8 cellular contexts compared by ENCODE assay signal in the genomic region with DNA sequence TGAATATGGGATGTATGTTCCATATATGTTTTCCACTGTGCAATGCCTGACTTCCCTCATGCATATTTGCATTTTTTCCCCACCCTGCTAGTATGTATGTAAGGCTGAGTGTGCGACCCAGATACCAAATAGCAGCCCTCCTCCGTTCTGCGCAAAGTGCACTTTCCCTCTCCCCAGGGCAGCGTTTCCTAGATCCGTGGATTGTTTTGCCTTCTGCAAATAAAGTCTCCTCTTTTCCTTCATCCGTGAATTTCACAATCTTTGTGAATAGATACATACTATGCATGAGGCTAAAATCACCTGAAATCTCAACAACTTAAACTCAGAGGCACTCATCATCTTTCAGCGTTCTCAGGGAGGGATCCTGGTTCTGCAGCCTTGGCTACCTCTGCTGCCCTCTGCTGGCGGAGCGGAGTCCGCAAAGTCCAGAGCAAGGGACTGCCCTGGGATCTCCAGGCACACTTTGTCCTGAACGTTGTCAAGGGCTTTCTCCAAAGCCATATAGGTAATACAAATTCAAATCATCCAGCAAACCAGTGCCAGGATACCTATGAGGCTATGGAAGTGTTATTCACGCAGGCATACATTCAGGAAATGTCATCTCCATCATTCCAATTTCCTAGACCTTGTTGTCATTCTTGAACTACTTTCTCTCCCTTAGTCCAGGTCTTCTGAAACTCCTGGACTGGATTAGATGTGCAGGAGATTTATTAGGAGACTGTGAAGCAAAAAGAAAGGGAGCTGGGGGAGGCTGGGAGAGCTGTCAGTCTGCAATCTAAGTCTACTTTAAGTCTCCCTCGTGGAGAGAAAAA. TPM values are rescaled to one million over a fixed set of nuclear protein-coding genes. Genes with fewer than 3 reads are reported as not detected.
DNase-seq lines count a peak whose midpoint lies in the region; ATAC-seq and TF ChIP-seq lines count a peak whose summit lies in the region.

No MANE protein-coding gene starts in this region.

- peak; percentile 96 for ATAC-seq in GM21390 (IDR thresholded peaks at IDR 0.05; ENCODE audit: unreplicated experiment)
- peak; percentile 99 for ATAC-seq in SK-N-SH treated with all-trans-retinoic acid at 6 μM for 48 hours
- no peak for ATAC-seq in HG02973 (IDR thresholded peaks at IDR 0.05; ENCODE audit: unreplicated experiment)

- DNase-seq in ELF-1 (ENCODE audit: low read depth, low spot score) (peak; percentile 71), HuH-7 (ENCODE audit: low spot score) (peak; percentile 48), cardiac septum (ENCODE audit: low spot score) (peak; percentile 82), putamen (ENCODE audit: low spot score) (peak; percentile 47)
- peak; percentile 82 for DNase-seq in activated naive CD4-positive, alpha-beta T cell treated with anti-CD3 and anti-CD28 coated beads, Interleukin-2, amount 50 U/mL, for 16 hours

- intact Hi-C loops in cardiac septum (cut with DNase I) = loop anchor here (1.0 kb wide), 1 partner anchor 98 kb away; no protein-coding TSS in a partner anchor

TF ChIP-seq in SK-N-SH treated with all-trans-retinoic acid at 6 μM for 48 hours, 23 proteins besides CTCF, POLR2A, EP300 and RAD21:
- TF ChIP-seq, protein P1, sequence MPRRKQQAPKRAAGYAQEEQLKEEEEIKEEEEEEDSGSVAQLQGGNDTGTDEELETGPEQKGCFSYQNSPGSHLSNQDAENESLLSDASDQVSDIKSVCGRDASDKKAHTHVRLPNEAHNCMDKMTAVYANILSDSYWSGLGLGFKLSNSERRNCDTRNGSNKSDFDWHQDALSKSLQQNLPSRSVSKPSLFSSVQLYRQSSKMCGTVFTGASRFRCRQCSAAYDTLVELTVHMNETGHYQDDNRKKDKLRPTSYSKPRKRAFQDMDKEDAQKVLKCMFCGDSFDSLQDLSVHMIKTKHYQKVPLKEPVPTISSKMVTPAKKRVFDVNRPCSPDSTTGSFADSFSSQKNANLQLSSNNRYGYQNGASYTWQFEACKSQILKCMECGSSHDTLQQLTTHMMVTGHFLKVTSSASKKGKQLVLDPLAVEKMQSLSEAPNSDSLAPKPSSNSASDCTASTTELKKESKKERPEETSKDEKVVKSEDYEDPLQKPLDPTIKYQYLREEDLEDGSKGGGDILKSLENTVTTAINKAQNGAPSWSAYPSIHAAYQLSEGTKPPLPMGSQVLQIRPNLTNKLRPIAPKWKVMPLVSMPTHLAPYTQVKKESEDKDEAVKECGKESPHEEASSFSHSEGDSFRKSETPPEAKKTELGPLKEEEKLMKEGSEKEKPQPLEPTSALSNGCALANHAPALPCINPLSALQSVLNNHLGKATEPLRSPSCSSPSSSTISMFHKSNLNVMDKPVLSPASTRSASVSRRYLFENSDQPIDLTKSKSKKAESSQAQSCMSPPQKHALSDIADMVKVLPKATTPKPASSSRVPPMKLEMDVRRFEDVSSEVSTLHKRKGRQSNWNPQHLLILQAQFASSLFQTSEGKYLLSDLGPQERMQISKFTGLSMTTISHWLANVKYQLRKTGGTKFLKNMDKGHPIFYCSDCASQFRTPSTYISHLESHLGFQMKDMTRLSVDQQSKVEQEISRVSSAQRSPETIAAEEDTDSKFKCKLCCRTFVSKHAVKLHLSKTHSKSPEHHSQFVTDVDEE (CRISPR knock-in tag; IDR thresholded peaks at IDR 0.05) = no peak
- TF ChIP-seq RARB (CRISPR knock-in tag; IDR thresholded peaks at IDR 0.05) (no peak), PPARA (CRISPR knock-in tag; IDR thresholded peaks at IDR 0.05; ENCODE audit: borderline replicate concordance) (no peak), ARNTL (CRISPR knock-in tag; IDR thresholded peaks at IDR 0.05; ENCODE audit: borderline replicate concordance, low read depth) (no peak), ISL1 (CRISPR knock-in tag; IDR thresholded peaks at IDR 0.05) (no peak), GLIS3 (CRISPR knock-in tag; IDR thresholded peaks at IDR 0.05) (no peak), TCF4 (CRISPR knock-in tag; IDR thresholded peaks at IDR 0.05; ENCODE audit: borderline replicate concordance) (no peak), ZNF565 (CRISPR knock-in tag; conservative IDR thresholded peaks at IDR 0.05; ENCODE audit: low read depth) (no peak), OSR1 (CRISPR knock-in tag; IDR thresholded peaks at IDR 0.05) (no peak)
- TF ChIP-seq, protein P2, sequence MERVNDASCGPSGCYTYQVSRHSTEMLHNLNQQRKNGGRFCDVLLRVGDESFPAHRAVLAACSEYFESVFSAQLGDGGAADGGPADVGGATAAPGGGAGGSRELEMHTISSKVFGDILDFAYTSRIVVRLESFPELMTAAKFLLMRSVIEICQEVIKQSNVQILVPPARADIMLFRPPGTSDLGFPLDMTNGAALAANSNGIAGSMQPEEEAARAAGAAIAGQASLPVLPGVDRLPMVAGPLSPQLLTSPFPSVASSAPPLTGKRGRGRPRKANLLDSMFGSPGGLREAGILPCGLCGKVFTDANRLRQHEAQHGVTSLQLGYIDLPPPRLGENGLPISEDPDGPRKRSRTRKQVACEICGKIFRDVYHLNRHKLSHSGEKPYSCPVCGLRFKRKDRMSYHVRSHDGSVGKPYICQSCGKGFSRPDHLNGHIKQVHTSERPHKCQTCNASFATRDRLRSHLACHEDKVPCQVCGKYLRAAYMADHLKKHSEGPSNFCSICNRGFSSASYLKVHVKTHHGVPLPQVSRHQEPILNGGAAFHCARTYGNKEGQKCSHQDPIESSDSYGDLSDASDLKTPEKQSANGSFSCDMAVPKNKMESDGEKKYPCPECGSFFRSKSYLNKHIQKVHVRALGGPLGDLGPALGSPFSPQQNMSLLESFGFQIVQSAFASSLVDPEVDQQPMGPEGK (CRISPR knock-in tag; IDR thresholded peaks at IDR 0.05; ENCODE audit: borderline replicate concordance) = no peak
- TF ChIP-seq, protein P3, sequence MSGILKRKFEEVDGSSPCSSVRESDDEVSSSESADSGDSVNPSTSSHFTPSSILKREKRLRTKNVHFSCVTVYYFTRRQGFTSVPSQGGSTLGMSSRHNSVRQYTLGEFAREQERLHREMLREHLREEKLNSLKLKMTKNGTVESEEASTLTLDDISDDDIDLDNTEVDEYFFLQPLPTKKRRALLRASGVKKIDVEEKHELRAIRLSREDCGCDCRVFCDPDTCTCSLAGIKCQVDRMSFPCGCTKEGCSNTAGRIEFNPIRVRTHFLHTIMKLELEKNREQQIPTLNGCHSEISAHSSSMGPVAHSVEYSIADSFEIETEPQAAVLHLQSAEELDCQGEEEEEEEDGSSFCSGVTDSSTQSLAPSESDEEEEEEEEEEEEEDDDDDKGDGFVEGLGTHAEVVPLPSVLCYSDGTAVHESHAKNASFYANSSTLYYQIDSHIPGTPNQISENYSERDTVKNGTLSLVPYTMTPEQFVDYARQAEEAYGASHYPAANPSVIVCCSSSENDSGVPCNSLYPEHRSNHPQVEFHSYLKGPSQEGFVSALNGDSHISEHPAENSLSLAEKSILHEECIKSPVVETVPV (CRISPR knock-in tag; IDR thresholded peaks at IDR 0.05) = no peak
- TF ChIP-seq, protein P4, sequence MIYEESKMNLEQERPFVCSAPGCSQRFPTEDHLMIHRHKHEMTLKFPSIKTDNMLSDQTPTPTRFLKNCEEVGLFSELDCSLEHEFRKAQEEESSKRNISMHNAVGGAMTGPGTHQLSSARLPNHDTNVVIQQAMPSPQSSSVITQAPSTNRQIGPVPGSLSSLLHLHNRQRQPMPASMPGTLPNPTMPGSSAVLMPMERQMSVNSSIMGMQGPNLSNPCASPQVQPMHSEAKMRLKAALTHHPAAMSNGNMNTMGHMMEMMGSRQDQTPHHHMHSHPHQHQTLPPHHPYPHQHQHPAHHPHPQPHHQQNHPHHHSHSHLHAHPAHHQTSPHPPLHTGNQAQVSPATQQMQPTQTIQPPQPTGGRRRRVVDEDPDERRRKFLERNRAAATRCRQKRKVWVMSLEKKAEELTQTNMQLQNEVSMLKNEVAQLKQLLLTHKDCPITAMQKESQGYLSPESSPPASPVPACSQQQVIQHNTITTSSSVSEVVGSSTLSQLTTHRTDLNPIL (CRISPR knock-in tag; IDR thresholded peaks at IDR 0.05; ENCODE audit: low read depth) = no peak

RNA-seq across cellular contexts. Expression of a gene that starts 53.1 kb away (rescaled TPM):
- 1.3 TPM for total RNA-seq in cardiac septum

RNA-seq across cellular contexts. Expression of a gene that starts 56.2 kb away (rescaled TPM):
- total RNA-seq in cardiac septum = 0.22 TPM
